In genomic region chr4:41039312-41039711, GRCh38 we compare ENCODE assay signal across 32 cellular contexts.
"Had no signal": no experiment of that assay in that cellular context is flagged by ENCODE, and none has a peak within 500 bp of the region (broad histone marks: within the 10 kb centered on the region; RNA-seq: fewer than 3 reads in every experiment).

No MANE protein-coding gene starts in this region.

- H3K27me3 Mint-ChIP-seq: activated CD4-positive, alpha-beta memory T cell treated with anti-CD3 and anti-CD28 coated beads for 36 hours; activated CD4-positive, alpha-beta T cell treated with anti-CD3 and anti-CD28 coated beads, Interleukin-2, amount 10 ng/mL, durations not matched to agents 24 days and 14 days; brain; T-helper 17 cell had no signal

- H3K27ac ChIP-seq: ascending aorta, breast epithelium, cardiac muscle cell, colonic mucosa, heart right ventricle, WERI-Rb-1 had no signal

- H3K9me3 Mint-ChIP-seq: activated CD4-positive, alpha-beta T cell treated with anti-CD3 and anti-CD28 coated beads, Interleukin-2, amount 10 ng/mL, durations not matched to agents 24 days and 14 days; activated naive CD4-positive, alpha-beta T cell treated with anti-CD3 and anti-CD28 coated beads, Interleukin-2, amount 50 U/mL, for 24 hours; activated T-helper 2 cell treated with anti-CD3 and anti-CD28 coated beads, Interferon-gamma antibody, Interleukin-2, Interleukin-4, amounts not matched to agents 10 μg/mL and 5 μg/mL and 100 μg/mL, durations not matched to agents 14 hours and 24 hours and 36 hours had no signal

- DNase-seq: activated CD4-positive, alpha-beta memory T cell treated with anti-CD3 and anti-CD28 coated beads for 36 hours; activated CD4-positive, alpha-beta T cell treated with anti-CD3 and anti-CD28 coated beads for 36 hours; activated CD4-positive, alpha-beta T cell treated with anti-CD3 and anti-CD28 coated beads, Interleukin-2, amount 10 ng/mL, durations not matched to agents 24 days and 14 days; activated CD4-positive, CD25-positive, alpha-beta regulatory T cell; activated CD4-positive, CD25-positive, alpha-beta regulatory T cell treated with anti-CD3 and anti-CD28 coated beads, Interleukin-2, amount 50 U/mL, for 72 hours; activated CD8-positive, alpha-beta memory T cell treated with anti-CD3 and anti-CD28 coated beads, Interleukin-2, amount 10 ng/mL, durations not matched to agents 7 days and 5 days; activated CD8-positive, alpha-beta memory T cell treated with anti-CD3 and anti-CD28 coated beads, Interleukin-2, amount 50 U/mL, for 4 hours; activated CD8-positive, alpha-beta T cell treated with anti-CD3 and anti-CD28 coated beads, Interleukin-2, amount 10 ng/mL, durations not matched to agents 7 days and 5 days; activated effector memory CD4-positive, alpha-beta T cell treated with anti-CD3 and anti-CD28 coated beads, Interleukin-2, amount 50 U/mL, for 16 hours; activated naive CD4-positive, alpha-beta T cell treated with anti-CD3 and anti-CD28 coated beads for 36 hours; activated naive CD8-positive, alpha-beta T cell treated with anti-CD3 and anti-CD28 coated beads for 36 hours; activated T-cell treated with anti-CD3 and anti-CD28 coated beads, Interleukin-2, amount 50 U/mL, for 1 hour; activated T-cell treated with anti-CD3 and anti-CD28 coated beads, Interleukin-2, amount 50 U/mL, for 48 hours; central memory CD4-positive, alpha-beta T cell; cerebellar nuclear complex; colonic mucosa; effector CD8-positive, alpha-beta T cell; foreskin fibroblast; heart right ventricle; T-helper 1 cell; T-helper 17 cell; T1000; WERI-Rb-1 had no signal

- ATAC-seq: activated CD4-positive, alpha-beta T cell treated with anti-CD3 and anti-CD28 coated beads for 36 hours; activated CD8-positive, alpha-beta memory T cell treated with anti-CD3 and anti-CD28 coated beads, Interleukin-2, amount 10 ng/mL, durations not matched to agents 7 days and 5 days; activated CD8-positive, alpha-beta T cell treated with anti-CD3 and anti-CD28 coated beads, Interleukin-2, amount 10 ng/mL, durations not matched to agents 7 days and 5 days; esophagus mucosa; heart right ventricle; T-helper 17 cell had no signal

- H3K9me3 ChIP-seq: ascending aorta, colonic mucosa had no signal

- H3K27me3 ChIP-seq: ascending aorta, breast epithelium, cardiac muscle cell, colonic mucosa, heart right ventricle had no signal

- H3K4me1 Mint-ChIP-seq: activated CD4-positive, alpha-beta T cell treated with anti-CD3 and anti-CD28 coated beads for 36 hours; activated CD4-positive, alpha-beta T cell treated with anti-CD3 and anti-CD28 coated beads, Interleukin-2, amount 10 ng/mL, durations not matched to agents 24 days and 14 days; activated CD8-positive, alpha-beta memory T cell treated with anti-CD3 and anti-CD28 coated beads, Interleukin-2, amount 10 ng/mL, durations not matched to agents 7 days and 5 days; activated naive CD4-positive, alpha-beta T cell treated with anti-CD3 and anti-CD28 coated beads, Interleukin-2, amount 50 U/mL, for 24 hours; activated naive CD8-positive, alpha-beta T cell treated with anti-CD3 and anti-CD28 coated beads for 36 hours; T-helper 17 cell had no signal

- H3K36me3 ChIP-seq: ascending aorta, breast epithelium, cardiac muscle cell, colonic mucosa, heart right ventricle, WERI-Rb-1 had no signal

- H3K36me3 Mint-ChIP-seq: activated CD4-positive, alpha-beta memory T cell treated with anti-CD3 and anti-CD28 coated beads for 36 hours; activated CD8-positive, alpha-beta memory T cell treated with anti-CD3 and anti-CD28 coated beads, Interleukin-2, amount 10 ng/mL, durations not matched to agents 7 days and 5 days; activated naive CD4-positive, alpha-beta T cell treated with anti-CD3 and anti-CD28 coated beads, Interleukin-2, amount 50 U/mL, for 24 hours; activated naive CD8-positive, alpha-beta T cell treated with anti-CD3 and anti-CD28 coated beads for 36 hours had no signal

- H3K4me3 ChIP-seq: ascending aorta, breast epithelium, cardiac muscle cell, colonic mucosa, heart right ventricle had no signal

- H3K4me3 Mint-ChIP-seq: activated CD4-positive, alpha-beta memory T cell treated with anti-CD3 and anti-CD28 coated beads for 36 hours; activated CD4-positive, alpha-beta T cell treated with anti-CD3 and anti-CD28 coated beads for 36 hours; activated CD4-positive, alpha-beta T cell treated with anti-CD3 and anti-CD28 coated beads, Interleukin-2, amount 10 ng/mL, durations not matched to agents 24 days and 14 days; activated CD8-positive, alpha-beta memory T cell treated with anti-CD3 and anti-CD28 coated beads, Interleukin-2, amount 10 ng/mL, durations not matched to agents 7 days and 5 days; activated CD8-positive, alpha-beta T cell treated with anti-CD3 and anti-CD28 coated beads, Interleukin-2, amount 10 ng/mL, durations not matched to agents 7 days and 5 days; activated naive CD4-positive, alpha-beta T cell treated with anti-CD3 and anti-CD28 coated beads for 36 hours; activated naive CD4-positive, alpha-beta T cell treated with anti-CD3 and anti-CD28 coated beads, Interleukin-2, amount 50 U/mL, for 24 hours; activated naive CD8-positive, alpha-beta T cell treated with anti-CD3 and anti-CD28 coated beads for 36 hours; activated T-helper 1 cell treated with anti-CD3 and anti-CD28 coated beads, Interleukin-12 subunit alpha, Interleukin-12 subunit beta, Interleukin-2, Interleukin-4 antibody, amounts not matched to agents 30 ng/mL and 10 ng/mL and 1 ng/mL, durations not matched to agents 14 hours and 24 hours and 36 hours; brain; T-helper 17 cell; T-helper 2 cell treated with Interferon-gamma antibody and Interleukin-4, amounts not matched to agents 5 μg/mL and 100 μg/mL, for 36 hours had no signal

- H3K4me1 ChIP-seq: ascending aorta, breast epithelium, colonic mucosa had no signal

- H3K27ac Mint-ChIP-seq: activated CD4-positive, alpha-beta memory T cell treated with anti-CD3 and anti-CD28 coated beads for 36 hours; activated CD4-positive, alpha-beta T cell treated with anti-CD3 and anti-CD28 coated beads for 36 hours; activated CD4-positive, alpha-beta T cell treated with anti-CD3 and anti-CD28 coated beads, Interleukin-2, amount 10 ng/mL, durations not matched to agents 24 days and 14 days; activated CD8-positive, alpha-beta memory T cell treated with anti-CD3 and anti-CD28 coated beads, Interleukin-2, amount 10 ng/mL, durations not matched to agents 7 days and 5 days; activated CD8-positive, alpha-beta T cell treated with anti-CD3 and anti-CD28 coated beads, Interleukin-2, amount 10 ng/mL, durations not matched to agents 7 days and 5 days; activated naive CD4-positive, alpha-beta T cell treated with anti-CD3 and anti-CD28 coated beads for 36 hours; activated naive CD4-positive, alpha-beta T cell treated with anti-CD3 and anti-CD28 coated beads, Interleukin-2, amount 50 U/mL, for 24 hours; activated naive CD8-positive, alpha-beta T cell treated with anti-CD3 and anti-CD28 coated beads for 36 hours; activated T-helper 1 cell treated with anti-CD3 and anti-CD28 coated beads, Interleukin-12 subunit alpha, Interleukin-12 subunit beta, Interleukin-2, Interleukin-4 antibody, amounts not matched to agents 30 ng/mL and 10 ng/mL and 1 ng/mL, durations not matched to agents 14 hours and 24 hours and 36 hours; activated T-helper 2 cell treated with anti-CD3 and anti-CD28 coated beads, Interferon-gamma antibody, Interleukin-2, Interleukin-4, amounts not matched to agents 10 μg/mL and 5 μg/mL and 100 μg/mL, durations not matched to agents 14 hours and 24 hours and 36 hours; brain; T-helper 17 cell; T-helper 2 cell treated with Interferon-gamma antibody and Interleukin-4, amounts not matched to agents 5 μg/mL and 100 μg/mL, for 36 hours had no signal
